In the genomic region with DNA sequence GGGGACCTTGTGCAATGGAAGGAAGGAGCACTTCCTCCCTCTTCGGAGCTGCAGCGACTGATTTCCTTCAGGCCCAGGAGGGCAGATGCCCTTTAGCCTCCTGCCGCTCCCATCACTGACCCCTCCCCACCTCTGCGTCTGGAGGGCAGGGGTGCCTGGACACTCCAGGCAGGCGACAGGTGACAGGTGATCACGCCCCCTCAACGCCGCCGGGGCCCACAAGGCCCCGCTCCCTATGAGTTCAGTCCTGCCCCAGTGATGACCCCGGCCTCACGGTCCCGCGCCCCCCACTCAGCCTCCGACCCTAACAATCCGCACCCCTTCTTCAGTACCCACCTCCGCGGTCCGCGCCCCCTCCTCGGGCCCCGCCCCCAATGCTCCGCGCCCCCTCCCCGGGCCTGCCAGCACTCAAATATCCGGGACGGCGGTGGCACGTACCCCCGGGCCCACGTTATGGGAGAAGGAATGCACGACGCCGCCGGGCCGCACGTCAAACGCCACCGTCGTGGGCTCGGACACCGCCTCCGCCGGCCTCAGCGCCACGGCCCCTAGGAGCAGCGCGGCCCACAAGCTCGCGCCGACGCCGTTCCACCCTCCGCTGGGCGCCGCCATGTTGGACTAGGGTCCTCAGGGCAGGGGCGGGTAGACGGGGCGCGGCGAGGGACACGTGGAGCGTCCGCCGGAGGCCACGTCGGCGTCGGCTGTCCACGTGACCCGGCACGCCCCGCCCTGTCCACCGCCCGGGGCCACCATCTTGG, we compare ENCODE assay signal across 8 cellular contexts. TPM values are rescaled to one million over a fixed set of nuclear protein-coding genes. Genes with fewer than 3 reads are reported as not detected.
DNase-seq lines count a peak whose midpoint lies in the region; ATAC-seq and TF ChIP-seq lines count a peak whose summit lies in the region.

TSS of gene MYDGF (minus strand) at position 620 of the 758 bp plus-strand sequence. CDS start at position 612, 8 bp downstream.

- peak within 1 kb of the TSS; percentile 87 to 91 for H3K4me3 Mint-ChIP-seq in CD14-positive monocyte
- H3K4me3 Mint-ChIP-seq in effector memory CD8-positive, alpha-beta T cell, result peak within 1 kb of the TSS; percentile 85 to 87

- H3K27ac ChIP-seq in mesenchymal stem cell (ENCODE audit: low read length, poor library complexity, severe bottlenecking), result peak within 1 kb of the TSS; percentile 65

- H3K14ac ChIP-seq in mesenchymal stem cell (ENCODE audit: low read length in 2 of 2), result peak within 1 kb of the TSS in 1 of 2 experiments; percentile 100

- CTCF ChIA-PET in activated CD8-positive, alpha-beta memory T cell treated with anti-CD3 and anti-CD28 coated beads for 36 hours (lab: Charles Lee), result no interaction called here

- H3K4me2 ChIP-seq in mesenchymal stem cell (ENCODE audit: low read length, poor library complexity, severe bottlenecking), result peak within 1 kb of the TSS; percentile 76

- H2AK5ac ChIP-seq in mesenchymal stem cell (ENCODE audit: low read length, severe bottlenecking), result peak within 1 kb of the TSS; percentile 47

- H3K9ac ChIP-seq in mesenchymal stem cell (ENCODE audit: low read length), result peak within 1 kb of the TSS; percentile 96

- peak within 1 kb of the TSS in 1 of 2 experiments; percentile 96 for H3K23ac ChIP-seq in mesenchymal stem cell (ENCODE audit: low read length in 2 of 2)

- WGBS in mesenchymal stem cell, result 1% methylated on average over 70 of the region's 75 CpGs

- H3K4me1 ChIP-seq in mesenchymal stem cell (ENCODE audit: control insufficient read depth, insufficient read depth, low read depth, low read length), result peaks cover 19% of the 10 kb centered on the region

- H3K4ac ChIP-seq in mesenchymal stem cell (ENCODE audit: low read depth in 1 of 2, low read length in 2 of 2), result peak within 1 kb of the TSS in 1 of 2 experiments; percentile 98

- DNase-seq in CD14-positive monocyte (ENCODE audit: low spot score) (peak; percentile 91), HUDEP-2 (lab: John Stamatoyannopoulos, UW; ENCODE audit: unreplicated experiment in 76 of 76) (peak in 73 of 76 experiments; percentile 53 to 98 (median 91)), NOMO-1 treated with DMSO at 0.1 percent for 48 hours (lab: John Stamatoyannopoulos, UW; ENCODE audit: unreplicated experiment) (peak; percentile 88), mesenchymal stem cell (peak; percentile 90)
- DNase-seq in effector memory CD8-positive, alpha-beta T cell, result peak; percentile 87 to 93 (median 92)
- peak; percentile 86 for DNase-seq in stimulated activated CD8-positive, alpha-beta memory T cell treated with anti-CD3 and anti-CD28 coated beads, Interleukin-12 subunit alpha, Interleukin-12 subunit beta, amount 100 ng/mL, for 1 hour (ENCODE audit: low read depth)

- POLR2A ChIA-PET in activated CD8-positive, alpha-beta memory T cell treated with anti-CD3 and anti-CD28 coated beads for 36 hours (lab: Charles Lee), result no interaction called here

- H2BK15ac ChIP-seq in mesenchymal stem cell (ENCODE audit: low read depth, poor library complexity, severe bottlenecking), result peak within 1 kb of the TSS; percentile 9

- peak within 1 kb of the TSS; percentile 86 to 99 for H3K18ac ChIP-seq in mesenchymal stem cell (ENCODE audit: low read depth in 1 of 2, low read length in 2 of 2)

- H2BK12ac ChIP-seq in mesenchymal stem cell (ENCODE audit: low read length in 2 of 2), result no peak within 1 kb of the TSS

- H3K27ac Mint-ChIP-seq in CD14-positive monocyte, result peak within 1 kb of the TSS; percentile 82 to 96 (median 93)
- H3K27ac Mint-ChIP-seq in effector memory CD8-positive, alpha-beta T cell, result peak within 1 kb of the TSS; percentile 86 to 87

- no peaks in the 10 kb centered on the region for H3K9me3 Mint-ChIP-seq in CD14-positive monocyte
- H3K9me3 Mint-ChIP-seq in effector memory CD8-positive, alpha-beta T cell, result no peaks in the 10 kb centered on the region

- H2AFZ ChIP-seq in mesenchymal stem cell (ENCODE audit: low read depth, low read length), result peak within 1 kb of the TSS; percentile 47

- H3K27me3 Mint-ChIP-seq in CD14-positive monocyte (ENCODE audit: low read depth in 3 of 3), result peaks cover 0 to 2% (median 0%) of the 10 kb centered on the region in 3 donors
- no peaks in the 10 kb centered on the region for H3K27me3 Mint-ChIP-seq in effector memory CD8-positive, alpha-beta T cell

- peaks cover 14% of the 10 kb centered on the region for H3K4me1 Mint-ChIP-seq in CD14-positive monocyte
- H3K4me1 Mint-ChIP-seq in effector memory CD8-positive, alpha-beta T cell (ENCODE audit: low read depth in 2 of 2), result peaks cover 12% of the 10 kb centered on the region in 2 donors

- no peak within 1 kb of the TSS for H2BK5ac ChIP-seq in mesenchymal stem cell (ENCODE audit: low read depth, low read length, poor library complexity, severe bottlenecking)

- intact Hi-C loops in CD14-positive monocyte (cut with micrococcal nuclease), result loop anchor here (5.0 to 10.0 kb wide), 2 partner anchors 122 to 345 kb away; partner anchors contain the start of gene FEM1A (in 1 of the 2)

- peak within 1 kb of the TSS; percentile 96 for H4K8ac ChIP-seq in mesenchymal stem cell (ENCODE audit: low read length)

- H2BK120ac ChIP-seq in mesenchymal stem cell (ENCODE audit: low read depth, low read length), result peak within 1 kb of the TSS; percentile 84

- H3K9me3 ChIP-seq in mesenchymal stem cell (ENCODE audit: control insufficient read depth, low read length), result no peaks in the 10 kb centered on the region

- no peaks in the 10 kb centered on the region for H3K27me3 ChIP-seq in mesenchymal stem cell (ENCODE audit: control insufficient read depth in 1 of 2, insufficient read depth in 1 of 2, low read length in 2 of 2)

- peaks cover 24 to 45% of the 10 kb centered on the region in 2 donors for H3K36me3 Mint-ChIP-seq in CD14-positive monocyte
- peaks cover 50% of the 10 kb centered on the region for H3K36me3 Mint-ChIP-seq in effector memory CD8-positive, alpha-beta T cell (ENCODE audit: insufficient read depth)

- H3K4me3 ChIP-seq in mesenchymal stem cell (ENCODE audit: insufficient read depth in 1 of 2, low read depth in 1 of 2, low read length in 2 of 2), result peak within 1 kb of the TSS; percentile 97 to 98

- peaks cover 17% of the 10 kb centered on the region for H3K79me1 ChIP-seq in mesenchymal stem cell (replicated peaks; ENCODE audit: low read length, poor library complexity, severe bottlenecking)

- TF ChIP-seq CTCF in CD14-positive monocyte (IDR thresholded peaks at IDR 0.05), result no peak

- ATAC-seq in GM19463 (IDR thresholded peaks at IDR 0.05; ENCODE audit: unreplicated experiment), result peak; percentile 92
- peak; percentile 98 for ATAC-seq in effector memory CD8-positive, alpha-beta T cell (replicated peaks)

- H4K91ac ChIP-seq in mesenchymal stem cell (ENCODE audit: low read length), result peak within 1 kb of the TSS; percentile 99

- peaks cover 29 to 39% of the 10 kb centered on the region in 2 experiments for H3K36me3 ChIP-seq in mesenchymal stem cell (ENCODE audit: control insufficient read depth in 1 of 2, insufficient read depth in 2 of 2, low read depth in 1 of 2, low read length in 2 of 2)

RNA-seq across cellular contexts. Expression of gene MYDGF, which starts in this region (rescaled TPM):
- 100 to 1,000 TPM; 160 to 165 TPM for polyA plus RNA-seq in CD14-positive monocyte
- total RNA-seq in activated CD8-positive, alpha-beta memory T cell treated with anti-CD3 and anti-CD28 coated beads for 36 hours, result 10 to 100 TPM; 85.8 to 87.6 TPM
- 184 TPM for polyA plus RNA-seq in mesenchymal stem cell (2013, experiment 1 of 2)
- polyA plus RNA-seq in mesenchymal stem cell (2013, experiment 2 of 2), result 188 TPM

Comparison
In these comparisons a context has a peak if more than half of its experiments do, and no peak if none do; other contexts are left out.
1. Peak in every context shown above with its lines: DNase-seq, ATAC-seq, H3K4me3 ChIP-seq and H3K27ac ChIP-seq.